Comparison of ENCODE assay signal across 9 cellular contexts in genomic region chr11:334264-335033, GRCh38. TPM values are rescaled to one million over a fixed set of nuclear protein-coding genes. Genes with fewer than 3 reads are reported as not detected.
DNase-seq lines count a peak whose midpoint lies in the region; ATAC-seq and TF ChIP-seq lines count a peak whose summit lies in the region.
"Had no signal": no experiment of that assay in that cellular context is flagged by ENCODE, and none has a peak within 500 bp of the region (broad histone marks: within the 10 kb centered on the region; RNA-seq: fewer than 3 reads in every experiment).

No MANE protein-coding gene starts in this region.

- no peak overlapping the region for H3K27ac ChIP-seq in osteoblast (ENCODE audit: low read depth, low read length)
- peak overlapping the region in 1 of 4 donors; percentile 76 for H3K27ac ChIP-seq in esophagus muscularis mucosa (replicated peaks in 1 of 4)

- DNase-seq in COR-L47 (lab: John Stamatoyannopoulos, UW) (peak; percentile 44), NCI-H510A (lab: John Stamatoyannopoulos, UW) (peak; percentile 26), cardiac septum (ENCODE audit: low spot score) (peak; percentile 64), osteoblast (ENCODE audit: insufficient read length, low spot score, missing footprints) (no peak), esophagus muscularis mucosa (ENCODE audit: extremely low spot score) (no peak), OCI-M1 (lab: John Stamatoyannopoulos, UW) (no peak), dedifferentiated amniotic fluid mesenchymal stem cell (ENCODE audit: extremely low spot score) (no peak)
- DNase-seq: NCI-H82 had no signal

- no peaks in the 10 kb centered on the region for H3K27me3 ChIP-seq in osteoblast (ENCODE audit: insufficient read depth, low read length)
- H3K27me3 ChIP-seq in esophagus muscularis mucosa, result no peaks in the 10 kb centered on the region

- 66% methylated on average over 25 of the region's 25 CpGs for WGBS in esophagus muscularis mucosa

- TF ChIP-seq CTCF in osteoblast (IDR thresholded peaks at IDR 0.05; ENCODE audit: extremely low read depth, low read depth, low read length), result no peak
- TF ChIP-seq CTCF in esophagus muscularis mucosa (IDR thresholded peaks at IDR 0.05), result no peak

- no peak overlapping the region for H3K4me3 ChIP-seq in osteoblast (ENCODE audit: insufficient read depth, low read length)
- no peak overlapping the region for H3K4me3 ChIP-seq in esophagus muscularis mucosa

- no peak for ATAC-seq in GM19035 (IDR thresholded peaks at IDR 0.05; ENCODE audit: unreplicated experiment)

- H3K36me3 ChIP-seq in osteoblast (ENCODE audit: insufficient read depth, low read length) (no peaks in the 10 kb centered on the region), esophagus muscularis mucosa (no peaks in the 10 kb centered on the region)

- H3K4me2 ChIP-seq in osteoblast (ENCODE audit: insufficient read depth, low read length), result no peak overlapping the region

- H3K4me1 ChIP-seq in osteoblast (ENCODE audit: insufficient read depth, low read length) (no peaks in the 10 kb centered on the region), esophagus muscularis mucosa (peaks cover 15 to 31% (median 21%) of the 10 kb centered on the region in 4 donors)

- TF ChIP-seq EP300 in esophagus muscularis mucosa (IDR thresholded peaks at IDR 0.05), result no peak

- no peaks in the 10 kb centered on the region for H4K20me1 ChIP-seq in osteoblast (ENCODE audit: insufficient read depth, low read length)

- no peak for TF ChIP-seq POLR2A in esophagus muscularis mucosa (IDR thresholded peaks at IDR 0.05; ENCODE audit: low read depth)

- intact Hi-C loops in cardiac septum (cut with DNase I), result no loop called here
- intact Hi-C loops in esophagus muscularis mucosa (cut with DNase I), result no loop called here

- peak overlapping the region; percentile 32 for H2AFZ ChIP-seq in osteoblast (ENCODE audit: low read length)

- H3K9me3 ChIP-seq in osteoblast (ENCODE audit: low read depth, low read length) (no peaks in the 10 kb centered on the region), esophagus muscularis mucosa (no peaks in the 10 kb centered on the region)

- H3K79me2 ChIP-seq in osteoblast (ENCODE audit: insufficient read depth, low read length), result no peaks in the 10 kb centered on the region

RNA-seq across cellular contexts. Expression of gene IFITM3, which starts 13.8 kb away (rescaled TPM):
- total RNA-seq in cardiac septum, result 260 TPM
- 98.4 and 116 TPM in 2 replicates for total RNA-seq in osteoblast
- 100 to 1,000 TPM; 290 to 513 (median 410) TPM for total RNA-seq in esophagus muscularis mucosa

RNA-seq across cellular contexts. Expression of gene IFITM1, which starts 20.6 kb away (rescaled TPM):
- total RNA-seq in cardiac septum (123 TPM), osteoblast (48.6 and 64.4 TPM in 2 replicates), esophagus muscularis mucosa (100 to 1,000 TPM in 3 of 4 donors, 10 to 100 TPM in 1; 60.6 to 197 (median 171) TPM)

RNA-seq across cellular contexts. Expression of gene IFITM2, which starts 26.8 kb away (rescaled TPM):
- total RNA-seq in cardiac septum (215 TPM), osteoblast (54.5 and 105 TPM in 2 replicates), esophagus muscularis mucosa (100 to 1,000 TPM in 3 of 4 donors, 10 to 100 TPM in 1; 92.2 to 235 (median 194) TPM)

RNA-seq across cellular contexts. Expression of gene B4GALNT4, which starts 34.9 kb away (rescaled TPM):
- total RNA-seq in cardiac septum (0.24 TPM), osteoblast (0.88 and 2.2 TPM in 2 replicates), esophagus muscularis mucosa (10 to 100 TPM in 1 of 4 donors, 1 to 10 TPM in 3; 2.5 to 12.0 (median 5.7) TPM)

RNA-seq across cellular contexts. Expression of gene IFITM5, which starts 35.1 kb away (rescaled TPM):
- total RNA-seq in cardiac septum (not detected), osteoblast (not detected in 2 replicates), esophagus muscularis mucosa (not detected)

Comparison
In these comparisons a context has a peak if more than half of its experiments do, and no peak if none do; other contexts are left out.
1. DNase-seq: peak in COR-L47 (single experiment), NCI-H510A (single experiment) and cardiac septum (single experiment); none in osteoblast (single experiment), esophagus muscularis mucosa (single experiment), OCI-M1 (single experiment) and dedifferentiated amniotic fluid mesenchymal stem cell (single experiment).